ENCODE assay signal across 1 cellular context in the genomic region with DNA sequence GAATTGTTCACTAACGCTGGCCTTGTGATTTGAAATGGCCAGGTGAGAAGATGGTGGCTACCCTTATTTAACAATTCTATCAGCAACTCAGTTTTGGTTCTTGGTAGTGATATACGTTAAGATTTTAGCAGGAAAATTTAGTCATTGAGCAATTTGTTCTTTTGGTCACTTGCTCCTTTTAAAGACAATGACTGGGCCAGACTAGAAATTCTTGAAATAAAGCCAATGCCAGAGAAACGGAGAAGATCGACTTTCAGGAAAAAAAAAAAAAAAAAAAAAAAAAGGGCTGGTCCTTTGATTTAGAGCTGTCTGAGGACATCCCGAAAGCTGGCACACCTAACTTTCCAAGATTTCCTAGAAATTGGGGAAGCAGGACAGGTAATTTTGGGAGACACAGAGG.
TF ChIP-seq lines count a peak whose summit lies in the region.

No MANE protein-coding gene starts in this region.

TF ChIP-seq in WTC11, 78 proteins besides CTCF, POLR2A, EP300 and RAD21 (continued from another document):
- TF ChIP-seq PRDM15 (CRISPR knock-in tag; IDR thresholded peaks at IDR 0.05) (no peak), TEAD1 (CRISPR knock-in tag; IDR thresholded peaks at IDR 0.05) (no peak), ATF1 (CRISPR knock-in tag; IDR thresholded peaks at IDR 0.05) (no peak), NFYB (CRISPR knock-in tag; conservative IDR thresholded peaks at IDR 0.05; ENCODE audit: low read depth) (no peak), AFF4 (CRISPR knock-in tag; IDR thresholded peaks at IDR 0.05; ENCODE audit: borderline replicate concordance) (no peak), GTF2I (CRISPR knock-in tag; conservative IDR thresholded peaks at IDR 0.05) (no peak), KAT7 (CRISPR knock-in tag; IDR thresholded peaks at IDR 0.05; ENCODE audit: borderline replicate concordance) (no peak), ZNF219 (CRISPR knock-in tag; IDR thresholded peaks at IDR 0.05; ENCODE audit: borderline replicate concordance) (no peak), RORB (CRISPR knock-in tag; IDR thresholded peaks at IDR 0.05) (no peak), ZNF263 (CRISPR knock-in tag; IDR thresholded peaks at IDR 0.05; ENCODE audit: low read depth) (no peak), MYBL2 (CRISPR knock-in tag; IDR thresholded peaks at IDR 0.05) (no peak), ZNF532 (CRISPR knock-in tag; IDR thresholded peaks at IDR 0.05; ENCODE audit: borderline replicate concordance) (no peak)
- TF ChIP-seq, protein P1, sequence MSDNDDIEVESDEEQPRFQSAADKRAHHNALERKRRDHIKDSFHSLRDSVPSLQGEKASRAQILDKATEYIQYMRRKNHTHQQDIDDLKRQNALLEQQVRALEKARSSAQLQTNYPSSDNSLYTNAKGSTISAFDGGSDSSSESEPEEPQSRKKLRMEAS (CRISPR knock-in tag; IDR thresholded peaks at IDR 0.05) = no peak
- TF ChIP-seq, protein P2, sequence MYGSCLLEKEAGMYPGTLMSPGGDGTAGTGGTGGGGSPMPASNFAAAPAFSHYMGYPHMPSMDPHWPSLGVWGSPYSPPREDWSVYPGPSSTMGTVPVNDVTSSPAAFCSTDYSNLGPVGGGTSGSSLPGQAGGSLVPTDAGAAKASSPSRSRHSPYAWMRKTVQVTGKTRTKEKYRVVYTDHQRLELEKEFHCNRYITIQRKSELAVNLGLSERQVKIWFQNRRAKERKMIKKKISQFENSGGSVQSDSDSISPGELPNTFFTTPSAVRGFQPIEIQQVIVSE (CRISPR knock-in tag; IDR thresholded peaks at IDR 0.05; ENCODE audit: borderline replicate concordance) = no peak
